16 cellular contexts compared by ENCODE assay signal in genomic region chr12:62700091-62700490, GRCh38.
"Had no signal": no experiment of that assay in that cellular context is flagged by ENCODE, and none has a peak within 500 bp of the region (broad histone marks: within the 10 kb centered on the region; RNA-seq: fewer than 3 reads in every experiment).

No MANE protein-coding gene starts in this region.

- H3K27ac ChIP-seq: cardiac muscle cell, right atrium auricular region, thyroid gland had no signal

- H3K4me3 ChIP-seq: cardiac muscle cell, right atrium auricular region, thyroid gland had no signal

- H3K36me3 ChIP-seq: cardiac muscle cell, right atrium auricular region, thyroid gland had no signal

- DNase-seq: activated CD4-positive, alpha-beta T cell treated with anti-CD3 and anti-CD28 coated beads, Interleukin-2, amount 10 ng/mL, durations not matched to agents 24 days and 14 days; activated CD4-positive, CD25-positive, alpha-beta regulatory T cell; activated CD8-positive, alpha-beta memory T cell treated with anti-CD3 and anti-CD28 coated beads, Interleukin-2, amount 50 U/mL, for 48 hours; activated gamma-delta T cell treated with Interleukin-2 at 50 U/mL for 16 hours; activated naive CD8-positive, alpha-beta T cell treated with anti-CD3 and anti-CD28 coated beads, Interleukin-2, amount 10 ng/mL, durations not matched to agents 7 days and 5 days; aorta; foreskin fibroblast; glutamatergic neuron; hypothalamus; occipital lobe; stimulated activated CD4-positive, alpha-beta T cell treated with anti-CD3 and anti-CD28 coated beads, Interleukin-2, amount 100 ng/mL, for 48 hours; stimulated activated naive B cell treated with anti-CD40 and anti-IgM and Interleukin-4, amounts not matched to agents 10 μg/mL and 1 μg/mL and 100 μg/mL, for 72 hours; T-helper 17 cell; thyroid gland had no signal

- ATAC-seq: stimulated activated naive B cell treated with anti-CD40 and anti-IgM and Interleukin-4, amounts not matched to agents 10 μg/mL and 1 μg/mL and 100 μg/mL, for 72 hours; T-helper 17 cell had no signal

- H3K27me3 ChIP-seq: cardiac muscle cell, right atrium auricular region, thyroid gland had no signal

- H3K9me3 ChIP-seq: right atrium auricular region, thyroid gland had no signal
